Comparison of ENCODE assay signal across 8 cellular contexts in genomic region chr17:78716814-78717393, GRCh38.
DNase-seq lines count a peak whose midpoint lies in the region; ATAC-seq, FAIRE-seq and TF ChIP-seq lines count a peak whose summit lies in the region.

No MANE protein-coding gene starts in this region.

- TF ChIP-seq POLR2A in A549 (IDR thresholded peaks at IDR 0.05; ENCODE audit: low read length) (no peak), GM18505 (IDR thresholded peaks at IDR 0.05; ENCODE audit: borderline replicate concordance, extremely low read depth, insufficient read depth, insufficient read length) (peak; percentile 31)

- POLR2A ChIA-PET in A549 (lab: Yijun Ruan, JAX): interaction anchor here (0.6 to 3.0 kb wide), 6 partner anchors 11 to 758 kb away, joined by 3 to 19 read pairs (median 3); partner anchors contain the start of gene TNRC6C

- H3K27me3 ChIP-seq in skeletal muscle satellite cell (ENCODE audit: control insufficient read depth, insufficient read depth, low read length): no peaks in the 10 kb centered on the region

- H3K4me2 ChIP-seq in A549: peak overlapping the region; percentile 92
- peak overlapping the region; percentile 88 for H3K4me2 ChIP-seq in skeletal muscle satellite cell (ENCODE audit: low read length)

- H3K27ac ChIP-seq in A549: peak overlapping the region; percentile 77 to 88

- ATAC-seq in A549 (peak; percentile 83 to 85), GM18505 (IDR thresholded peaks at IDR 0.05; ENCODE audit: unreplicated experiment) (no peak), GM18870 (IDR thresholded peaks at IDR 0.05; ENCODE audit: unreplicated experiment) (no peak)

- peak overlapping the region; percentile 35 for H3K9ac ChIP-seq in skeletal muscle satellite cell (ENCODE audit: low read depth, low read length)

- peaks cover 49% of the 10 kb centered on the region for H3K4me1 ChIP-seq in A549
- H3K4me1 ChIP-seq in skeletal muscle satellite cell (ENCODE audit: control insufficient read depth, insufficient read depth, low read length): peaks cover 33% of the 10 kb centered on the region

- CTCF ChIA-PET in A549 (lab: Yijun Ruan, JAX): interaction anchor here (0.6 to 16.2 kb wide), 15 partner anchors 8 to 525 kb away, joined by 3 to 488 read pairs (median 4); no protein-coding TSS in a partner anchor

- no peak for TF ChIP-seq CTCF in A549 (IDR thresholded peaks at IDR 0.05)

- DNase-seq in A549 (ENCODE audit: low read depth in 1 of 2, low spot score in 1 of 2): peak; percentile 71 to 85
- DNase-seq in NCI-H526 treated with DMSO at 0.1 percent for 48 hours (lab: John Stamatoyannopoulos, UW): peak; percentile 73
- peak; percentile 75 for DNase-seq in astrocyte of the hippocampus (ENCODE audit: low read depth, low spot score)
- DNase-seq in iPS-NIHi11 (ENCODE audit: low spot score): peak; percentile 33
- DNase-seq in ureter (ENCODE audit: low spot score): no peak

- WGBS in A549 (ENCODE audit: missing lambda C conversion rate): 13% methylated on average over 18 of the region's 19 CpGs

- H3K4me3 ChIP-seq in A549 (peak overlapping the region; percentile 42), skeletal muscle satellite cell (ENCODE audit: low read length) (peak overlapping the region; percentile 65)

- no peak for TF ChIP-seq EP300 in A549 (IDR thresholded peaks at IDR 0.05)

- no peaks in the 10 kb centered on the region for H3K36me3 ChIP-seq in skeletal muscle satellite cell (ENCODE audit: insufficient read depth, low read length)

- no peak for FAIRE-seq in A549 (lab: Jason Lieb, UNC)

- TF ChIP-seq RAD21 in A549 (conservative IDR thresholded peaks at IDR 0.05 in 1 of 2, IDR thresholded peaks at IDR 0.05 in 1 of 2): no peak

- H3K9me3 ChIP-seq in A549 (no peaks in the 10 kb centered on the region), skeletal muscle satellite cell (replicated peaks; ENCODE audit: low read length) (no peaks in the 10 kb centered on the region)

TF ChIP-seq in A549, 52 proteins besides CTCF, POLR2A, EP300 and RAD21:
- TF ChIP-seq CHD4 (IDR thresholded peaks at IDR 0.05; ENCODE audit: borderline replicate concordance) (no peak), E2F6 (IDR thresholded peaks at IDR 0.05; ENCODE audit: borderline replicate concordance, low read depth) (peak; percentile 95), ATOH8 (CRISPR knock-in tag; IDR thresholded peaks at IDR 0.05; ENCODE audit: low read depth) (peak; percentile 89), NFE2L2 (conservative IDR thresholded peaks at IDR 0.05; ENCODE audit: low read length) (no peak), MYC (IDR thresholded peaks at IDR 0.05; ENCODE audit: borderline replicate concordance, low read length) (peak; percentile 99), NPAS2 (CRISPR knock-in tag; IDR thresholded peaks at IDR 0.05; ENCODE audit: borderline replicate concordance) (0 out of 2 replicates have a peak, but pooled peaks have one; percentile 60), HOXB5 (CRISPR knock-in tag; IDR thresholded peaks at IDR 0.05) (peak; percentile 70), HOXB13 (CRISPR knock-in tag; IDR thresholded peaks at IDR 0.05; ENCODE audit: low read depth) (peak; percentile 81; the same call in 1 of the 2 replicates), ZSCAN20 (CRISPR knock-in tag; IDR thresholded peaks at IDR 0.05) (no peak), TP53 (CRISPR knock-in tag; IDR thresholded peaks at IDR 0.05) (0 out of 2 replicates have a peak, but pooled peaks have one; percentile 48), PHF8 (IDR thresholded peaks at IDR 0.05; ENCODE audit: borderline replicate concordance, low read depth) (no peak), BHLHE40 (IDR thresholded peaks at IDR 0.05; ENCODE audit: low read depth, low read length) (no peak), HDAC2 (IDR thresholded peaks at IDR 0.05) (no peak)
- TF ChIP-seq, protein P1, sequence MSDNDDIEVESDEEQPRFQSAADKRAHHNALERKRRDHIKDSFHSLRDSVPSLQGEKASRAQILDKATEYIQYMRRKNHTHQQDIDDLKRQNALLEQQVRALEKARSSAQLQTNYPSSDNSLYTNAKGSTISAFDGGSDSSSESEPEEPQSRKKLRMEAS (IDR thresholded peaks at IDR 0.05): peak; percentile 100
- TF ChIP-seq, protein P2, sequence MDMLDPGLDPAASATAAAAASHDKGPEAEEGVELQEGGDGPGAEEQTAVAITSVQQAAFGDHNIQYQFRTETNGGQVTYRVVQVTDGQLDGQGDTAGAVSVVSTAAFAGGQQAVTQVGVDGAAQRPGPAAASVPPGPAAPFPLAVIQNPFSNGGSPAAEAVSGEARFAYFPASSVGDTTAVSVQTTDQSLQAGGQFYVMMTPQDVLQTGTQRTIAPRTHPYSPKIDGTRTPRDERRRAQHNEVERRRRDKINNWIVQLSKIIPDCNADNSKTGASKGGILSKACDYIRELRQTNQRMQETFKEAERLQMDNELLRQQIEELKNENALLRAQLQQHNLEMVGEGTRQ (IDR thresholded peaks at IDR 0.05): peak; percentile 70
- TF ChIP-seq, protein P3, sequence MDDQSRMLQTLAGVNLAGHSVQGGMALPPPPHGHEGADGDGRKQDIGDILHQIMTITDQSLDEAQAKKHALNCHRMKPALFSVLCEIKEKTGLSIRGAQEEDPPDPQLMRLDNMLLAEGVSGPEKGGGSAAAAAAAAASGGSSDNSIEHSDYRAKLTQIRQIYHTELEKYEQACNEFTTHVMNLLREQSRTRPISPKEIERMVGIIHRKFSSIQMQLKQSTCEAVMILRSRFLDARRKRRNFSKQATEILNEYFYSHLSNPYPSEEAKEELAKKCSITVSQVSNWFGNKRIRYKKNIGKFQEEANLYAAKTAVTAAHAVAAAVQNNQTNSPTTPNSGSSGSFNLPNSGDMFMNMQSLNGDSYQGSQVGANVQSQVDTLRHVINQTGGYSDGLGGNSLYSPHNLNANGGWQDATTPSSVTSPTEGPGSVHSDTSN (IDR thresholded peaks at IDR 0.05): no peak

Comparison
In these comparisons a context has a peak if more than half of its experiments do, and no peak if none do; other contexts are left out.
1. ATAC-seq: peak in A549 (2 of 2); none in GM18505 (single experiment) and GM18870 (single experiment).